Comparison of ENCODE assay signal across 4 cellular contexts in genomic region chr22:45407793-45408192, GRCh38. TPM values are rescaled to one million over a fixed set of nuclear protein-coding genes. Genes with fewer than 3 reads are reported as not detected.
"Had no signal": no experiment of that assay in that cellular context is flagged by ENCODE, and none has a peak within 500 bp of the region (broad histone marks: within the 10 kb centered on the region; RNA-seq: fewer than 3 reads in every experiment).

No MANE protein-coding gene starts in this region.

- DNase-seq: GDM1, GF-D8 had no signal

- H3K4me3 ChIP-seq: GM12878 had no signal

RNA-seq across cellular contexts. Expression of gene SMC1B, which starts 5.6 kb away (rescaled TPM):
- total RNA-seq: G401, GM12878 had no signal

RNA-seq across cellular contexts. Expression of gene RIBC2, which starts 5.7 kb away (rescaled TPM):
- total RNA-seq: GM12878 had no signal
